Comparison of ENCODE assay signal across 25 cellular contexts in the genomic region with DNA sequence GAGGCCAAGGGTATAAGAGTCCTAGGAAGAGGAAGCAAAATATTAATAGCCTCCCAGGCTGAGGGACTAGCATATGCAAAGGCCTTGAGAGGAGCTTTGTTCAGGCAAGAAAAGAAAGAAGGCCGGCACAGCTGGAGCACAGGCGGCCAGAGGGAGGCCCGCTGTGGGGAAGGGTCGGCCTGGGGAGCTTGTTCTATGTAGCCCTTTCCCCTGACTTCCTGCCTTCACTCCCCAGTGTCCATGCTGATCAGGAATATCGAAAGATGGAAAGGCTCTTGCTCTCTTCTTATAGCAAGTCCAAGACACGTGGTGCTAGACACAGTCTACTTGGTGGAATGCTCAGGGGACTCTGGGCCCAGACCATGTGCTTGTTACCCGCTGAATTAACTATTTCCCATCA. TPM values are rescaled to one million over a fixed set of nuclear protein-coding genes. Genes with fewer than 3 reads are reported as not detected.
A peak's percentile ranks its signal among the peaks of the same experiment; 100 is the strongest.
DNase-seq lines count a peak whose midpoint lies in the region; ATAC-seq and TF ChIP-seq lines count a peak whose summit lies in the region.
"Had no signal": no experiment of that assay in that cellular context is flagged by ENCODE, and none has a peak within 500 bp of the region (broad histone marks: within the 10 kb centered on the region; RNA-seq: fewer than 3 reads in every experiment).

No MANE protein-coding gene starts in this region.

- H3K9ac ChIP-seq in H9 (ENCODE audit: extremely low read depth, insufficient read length, low read length) (no peak overlapping the region), iPS-20b (ENCODE audit: low read depth, low read length) (peak overlapping the region; percentile 51; the same call in 1 of the 2 replicates), neuronal stem cell (ENCODE audit: low read depth, low read length, poor library complexity) (no peak overlapping the region)

- H2BK5ac ChIP-seq in H9 (ENCODE audit: insufficient read length, low read length): no peak overlapping the region
- no peak overlapping the region for H2BK5ac ChIP-seq in neuronal stem cell (ENCODE audit: low read length)

- H3K4me3 Mint-ChIP-seq in H9: no peak overlapping the region; a peak in 1 of 5 replicates
- H3K4me3 Mint-ChIP-seq in activated CD8-positive, alpha-beta T cell treated with anti-CD3 and anti-CD28 coated beads for 36 hours: no peak overlapping the region
- H3K4me3 Mint-ChIP-seq: activated CD4-positive, alpha-beta T cell treated with anti-CD3 and anti-CD28 coated beads, Interleukin-2, amount 10 ng/mL, durations not matched to agents 24 days and 14 days; activated naive CD8-positive, alpha-beta T cell; activated T-cell treated with anti-CD3 and anti-CD28 coated beads, Interleukin-2, amount 50 U/mL, for 24 hours; T-helper 2 cell treated with Interferon-gamma antibody and Interleukin-4, amounts not matched to agents 5 μg/mL and 100 μg/mL, for 36 hours had no signal

- no peaks in the 10 kb centered on the region for H3K23me2 ChIP-seq in H9 (ENCODE audit: insufficient read length, low read depth, low read length, poor library complexity, severe bottlenecking)

- H3K79me2 ChIP-seq in H9 (ENCODE audit: insufficient read depth, low read length): no peaks in the 10 kb centered on the region
- H3K79me2 ChIP-seq: hepatocyte had no signal

- H3K4ac ChIP-seq in H9 (ENCODE audit: low read depth, low read length) (no peak overlapping the region), neuronal stem cell (ENCODE audit: low read length) (no peak overlapping the region)

- peak; percentile 86 for DNase-seq in H9
- no peak for DNase-seq in RWPE1 (ENCODE audit: low spot score)
- no peak for DNase-seq in neuronal stem cell (ENCODE audit: low spot score)
- no peak for DNase-seq in activated CD8-positive, alpha-beta T cell treated with anti-CD3 and anti-CD28 coated beads for 36 hours
- no peak for DNase-seq in A673 (ENCODE audit: low spot score)
- DNase-seq in nucleus accumbens (lab: John Stamatoyannopoulos, UW): no peak
- no peak for DNase-seq in GOT3 (lab: John Stamatoyannopoulos, UW)
- DNase-seq: activated CD4-positive, alpha-beta T cell treated with anti-CD3 and anti-CD28 coated beads, Interleukin-2, amount 10 ng/mL, durations not matched to agents 24 days and 14 days; activated effector memory CD4-positive, alpha-beta T cell treated with anti-CD3 and anti-CD28 coated beads, Interleukin-2, amount 50 U/mL, for 16 hours; activated T-cell treated with anti-CD3 and anti-CD28 coated beads, Interleukin-2, amount 50 U/mL, for 24 hours; C1 segment of cervical spinal cord; gastrocnemius medialis; left lung; NCI-H1417; NCI-H2081 treated with DMSO at 0.1 percent for 48 hours; occipital lobe; Peyer's patch; SIG-M5; stimulated activated CD4-positive, alpha-beta T cell treated with anti-CD3 and anti-CD28 coated beads, Interleukin-15, amount 100 ng/mL, for 24 hours; stimulated activated CD4-positive, alpha-beta T cell treated with anti-CD3 and anti-CD28 coated beads, Interleukin-4, amount 100 ng/mL, for 4 hours had no signal

- peaks cover 26 to 31% of the 10 kb centered on the region in 2 experiments for H3K4me1 Mint-ChIP-seq in H9
- no peaks in the 10 kb centered on the region for H3K4me1 Mint-ChIP-seq in activated CD8-positive, alpha-beta T cell treated with anti-CD3 and anti-CD28 coated beads for 36 hours (ENCODE audit: low read depth)
- H3K4me1 Mint-ChIP-seq: activated CD4-positive, alpha-beta T cell treated with anti-CD3 and anti-CD28 coated beads, Interleukin-2, amount 10 ng/mL, durations not matched to agents 24 days and 14 days had no signal

- H2BK120ac ChIP-seq in H9 (ENCODE audit: low read depth, low read length, poor library complexity, severe bottlenecking) (no peak overlapping the region), neuronal stem cell (ENCODE audit: low read depth, low read length) (no peak overlapping the region)

- H3K27ac Mint-ChIP-seq in H9: peak overlapping the region in 2 of 3 experiments; percentile 42 to 92; a peak in 5 of 7 replicates
- no peak overlapping the region for H3K27ac Mint-ChIP-seq in activated CD8-positive, alpha-beta T cell treated with anti-CD3 and anti-CD28 coated beads for 36 hours
- H3K27ac Mint-ChIP-seq: activated CD4-positive, alpha-beta T cell treated with anti-CD3 and anti-CD28 coated beads, Interleukin-2, amount 10 ng/mL, durations not matched to agents 24 days and 14 days; activated naive CD8-positive, alpha-beta T cell; activated T-cell treated with anti-CD3 and anti-CD28 coated beads, Interleukin-2, amount 50 U/mL, for 24 hours; T-helper 2 cell treated with Interferon-gamma antibody and Interleukin-4, amounts not matched to agents 5 μg/mL and 100 μg/mL, for 36 hours had no signal

- H3K79me1 ChIP-seq in H9 (ENCODE audit: insufficient read depth, low read depth, low read length, poor library complexity, severe bottlenecking) (no peaks in the 10 kb centered on the region), neuronal stem cell (ENCODE audit: low read depth, low read length) (no peaks in the 10 kb centered on the region)

- POLR2A ChIA-PET in RWPE1 (lab: Yijun Ruan, JAX; ENCODE audit: low non-redundant PET) (no interaction called here), A673 (lab: Charles Lee; ENCODE audit: low non-redundant PET) (no interaction called here)
- POLR2A ChIA-PET in activated CD8-positive, alpha-beta T cell treated with anti-CD3 and anti-CD28 coated beads for 36 hours (lab: Charles Lee): no interaction called here

- no peak for ATAC-seq in activated CD8-positive, alpha-beta T cell treated with anti-CD3 and anti-CD28 coated beads for 36 hours
- ATAC-seq: gastrocnemius medialis, left lung had no signal

- H3K9me3 Mint-ChIP-seq in H9: no peaks in the 10 kb centered on the region
- no peaks in the 10 kb centered on the region for H3K9me3 Mint-ChIP-seq in activated CD8-positive, alpha-beta T cell treated with anti-CD3 and anti-CD28 coated beads for 36 hours
- H3K9me3 Mint-ChIP-seq: activated CD4-positive, alpha-beta T cell treated with anti-CD3 and anti-CD28 coated beads, Interleukin-2, amount 10 ng/mL, durations not matched to agents 24 days and 14 days; activated T-cell treated with anti-CD3 and anti-CD28 coated beads, Interleukin-2, amount 50 U/mL, for 24 hours; T-helper 2 cell treated with Interferon-gamma antibody and Interleukin-4, amounts not matched to agents 5 μg/mL and 100 μg/mL, for 36 hours had no signal

- no CpG with 5 or more reads among the region's 7 CpGs for WGBS in H9 (ENCODE audit: extremely low coverage, insufficient read length, low lambda C conversion rate)
- no CpG with 5 or more reads among the region's 7 CpGs for WGBS in neuronal stem cell (ENCODE audit: extremely low coverage in 2 of 2, insufficient read length in 2 of 2, insufficient replicate concordance in 1 of 2), 2 donors

- H3K23ac ChIP-seq in H9 (ENCODE audit: insufficient read length, low read depth, low read length) (no peak overlapping the region), neuronal stem cell (ENCODE audit: low read depth, low read length, poor library complexity) (no peak overlapping the region)

- H3K4me2 ChIP-seq in H9 (ENCODE audit: insufficient read depth, insufficient read length, low read length) (peak overlapping the region; percentile 7), neuronal stem cell (ENCODE audit: insufficient read depth, low read length, poor library complexity, severe bottlenecking) (no peak overlapping the region)
- H3K4me2 ChIP-seq: hepatocyte had no signal

- no peak overlapping the region for H3K14ac ChIP-seq in H9 (ENCODE audit: insufficient read depth, low read length)
- H3K14ac ChIP-seq in neuronal stem cell (ENCODE audit: low read length): no peak overlapping the region

- H4K8ac ChIP-seq in H9 (replicated peaks; ENCODE audit: insufficient read length, low read depth, low read length) (no peak overlapping the region), neuronal stem cell (ENCODE audit: low read depth, low read length) (no peak overlapping the region)

- H3K4me3 ChIP-seq in iPS-20b (ENCODE audit: low read length) (peak overlapping the region; percentile 34; the same call in 1 of the 2 replicates), neuronal stem cell (ENCODE audit: low read length in 2 of 2) (no peak overlapping the region), A673 (ENCODE audit: low read depth, low read length, poor library complexity, severe bottlenecking) (no peak overlapping the region)
- H3K4me3 ChIP-seq: gastrocnemius medialis, hepatocyte, left lung, Peyer's patch, tibial nerve had no signal

- H2BK12ac ChIP-seq in H9 (ENCODE audit: insufficient read length, low read depth, low read length) (no peak overlapping the region), neuronal stem cell (ENCODE audit: low read length) (no peak overlapping the region)

- H3K56ac ChIP-seq in H9 (ENCODE audit: insufficient read length, low read depth, low read length): no peak overlapping the region

- H3K27me3 ChIP-seq in H9 (ENCODE audit: insufficient read depth, low read length) (no peaks in the 10 kb centered on the region), iPS-20b (ENCODE audit: insufficient read depth, low read length) (no peaks in the 10 kb centered on the region), neuronal stem cell (ENCODE audit: control insufficient read depth in 3 of 3, insufficient read depth in 3 of 3, low read depth in 1 of 3, low read length in 3 of 3) (no peaks in the 10 kb centered on the region), A673 (replicated peaks; ENCODE audit: insufficient read depth, low read depth, low read length, poor library complexity) (no peaks in the 10 kb centered on the region)
- H3K27me3 ChIP-seq: gastrocnemius medialis, hepatocyte, left lung, Peyer's patch, tibial nerve had no signal

- H4K91ac ChIP-seq in H9 (ENCODE audit: insufficient read length, low read depth, low read length) (no peak overlapping the region), neuronal stem cell (ENCODE audit: low read depth, low read length, poor library complexity) (no peak overlapping the region)

- no peaks in the 10 kb centered on the region for H3K36me3 ChIP-seq in iPS-20b (ENCODE audit: insufficient read depth, low read depth, low read length)
- H3K36me3 ChIP-seq in neuronal stem cell (replicated peaks in 1 of 2; ENCODE audit: control insufficient read depth in 2 of 2, insufficient read depth in 2 of 2, low read length in 2 of 2): no peaks in the 10 kb centered on the region
- no peaks in the 10 kb centered on the region for H3K36me3 ChIP-seq in A673 (ENCODE audit: insufficient read depth, low read length, poor library complexity, severe bottlenecking)
- H3K36me3 ChIP-seq: gastrocnemius medialis, Peyer's patch had no signal

- no peak overlapping the region for H3K18ac ChIP-seq in H9 (ENCODE audit: insufficient read length, low read depth, low read length)
- no peak overlapping the region for H3K18ac ChIP-seq in neuronal stem cell (ENCODE audit: low read length)

- no peaks in the 10 kb centered on the region for H4K20me1 ChIP-seq in H9 (ENCODE audit: control insufficient read depth, insufficient read depth, insufficient read length)

- H2AK5ac ChIP-seq in H9 (ENCODE audit: insufficient read length, low read length): no peak overlapping the region
- no peak overlapping the region for H2AK5ac ChIP-seq in neuronal stem cell (ENCODE audit: low read depth, low read length)

- CTCF ChIA-PET in RWPE1 (lab: Yijun Ruan, JAX): interaction anchor here (0.6 kb wide), 1 partner anchor 8 kb away, joined by 6 read pairs; no protein-coding TSS in a partner anchor
- CTCF ChIA-PET in activated CD8-positive, alpha-beta T cell treated with anti-CD3 and anti-CD28 coated beads for 36 hours (lab: Charles Lee): no interaction called here
- CTCF ChIA-PET in A673 (lab: Charles Lee): no interaction called here

- TF ChIP-seq CTCF in H9 (conservative IDR thresholded peaks at IDR 0.05) (no peak), RWPE1 (conservative IDR thresholded peaks at IDR 0.05; ENCODE audit: low read depth) (no peak), A673 (conservative IDR thresholded peaks at IDR 0.05; ENCODE audit: low read depth, low read length) (no peak)
- no peak for TF ChIP-seq CTCF in activated CD8-positive, alpha-beta T cell treated with anti-CD3 and anti-CD28 coated beads for 36 hours (IDR thresholded peaks at IDR 0.05)

- peaks cover 13% of the 10 kb centered on the region; the same call in 1 of the 2 replicates for H3K4me1 ChIP-seq in H9 (ENCODE audit: insufficient read depth, low read length)
- peaks cover 27% of the 10 kb centered on the region for H3K4me1 ChIP-seq in iPS-20b (ENCODE audit: insufficient read depth, low read length)
- peaks cover 8 to 16% of the 10 kb centered on the region in 2 donors for H3K4me1 ChIP-seq in neuronal stem cell (ENCODE audit: control insufficient read depth in 2 of 2, insufficient read depth in 1 of 2, low read depth in 1 of 2, low read length in 2 of 2)
- H3K4me1 ChIP-seq in A673 (ENCODE audit: insufficient read depth, low read length, poor library complexity, severe bottlenecking): peaks cover 4% of the 10 kb centered on the region
- H3K4me1 ChIP-seq: gastrocnemius medialis, left lung, Peyer's patch, tibial nerve had no signal

- no peak overlapping the region for H3T11ph ChIP-seq in H9 (ENCODE audit: low read length)

- BruUV-seq in A673 (replicated peaks; lab: Mats Ljungman, UMichigan): no TSS peak

- H2BK15ac ChIP-seq in H9 (ENCODE audit: low read depth, low read length): no peak overlapping the region
- H2BK15ac ChIP-seq in neuronal stem cell (ENCODE audit: low read length): no peak overlapping the region

- no peak overlapping the region for H2BK20ac ChIP-seq in H9 (ENCODE audit: low read depth, low read length, poor library complexity, severe bottlenecking)

- H2AFZ ChIP-seq in H9 (ENCODE audit: low read length) (no peak overlapping the region), neuronal stem cell (ENCODE audit: low read length) (peak overlapping the region; percentile 40)
- H2AFZ ChIP-seq: hepatocyte had no signal

- no peak overlapping the region for H4K5ac ChIP-seq in H9 (ENCODE audit: insufficient read length, low read depth, low read length)

- H3K9me3 ChIP-seq in H9 (ENCODE audit: control insufficient read depth, low read depth, low read length) (no peaks in the 10 kb centered on the region), iPS-20b (ENCODE audit: insufficient read depth, low read depth, low read length) (no peaks in the 10 kb centered on the region), neuronal stem cell (replicated peaks in 1 of 2; ENCODE audit: control insufficient read depth in 2 of 2, insufficient read depth in 1 of 2, low read depth in 1 of 2, low read length in 2 of 2) (no peaks in the 10 kb centered on the region), A673 (ENCODE audit: low read depth, low read length, poor library complexity, severe bottlenecking) (no peaks in the 10 kb centered on the region)
- H3K9me3 ChIP-seq: gastrocnemius medialis, left lung, Peyer's patch, tibial nerve had no signal

- H3K27ac ChIP-seq in H9 (ENCODE audit: insufficient read length, low read depth, low read length) (peak overlapping the region; percentile 15), RWPE1 (peak overlapping the region; percentile 79), iPS-20b (ENCODE audit: low read length) (peak overlapping the region; percentile 48), neuronal stem cell (replicated peaks; ENCODE audit: low read length) (no peak overlapping the region), A673 (ENCODE audit: low read depth, low read length, poor library complexity, severe bottlenecking) (no peak overlapping the region)
- H3K27ac ChIP-seq: gastrocnemius medialis, hepatocyte, left lung, Peyer's patch, tibial nerve had no signal

- peaks cover 7% of the 10 kb centered on the region for H3K27me3 Mint-ChIP-seq in H9 (ENCODE audit: low read depth)
- H3K27me3 Mint-ChIP-seq in activated CD8-positive, alpha-beta T cell treated with anti-CD3 and anti-CD28 coated beads for 36 hours: no peaks in the 10 kb centered on the region
- H3K27me3 Mint-ChIP-seq: activated CD4-positive, alpha-beta T cell treated with anti-CD3 and anti-CD28 coated beads, Interleukin-2, amount 10 ng/mL, durations not matched to agents 24 days and 14 days; activated naive CD8-positive, alpha-beta T cell; activated T-cell treated with anti-CD3 and anti-CD28 coated beads, Interleukin-2, amount 50 U/mL, for 24 hours had no signal

- intact Hi-C loops in activated CD8-positive, alpha-beta T cell treated with anti-CD3 and anti-CD28 coated beads for 36 hours (cut with micrococcal nuclease): no loop called here
- intact Hi-C loops in A673 (cut with micrococcal nuclease; ENCODE audit: unreplicated experiment): no loop called here

- H3K36me3 Mint-ChIP-seq in H9 (ENCODE audit: insufficient read depth in 1 of 3, low read depth in 3 of 3): peaks cover 0 to 2% (median 0%) of the 10 kb centered on the region in 3 experiments; a peak in 1 of 7 replicates
- H3K36me3 Mint-ChIP-seq in activated CD8-positive, alpha-beta T cell treated with anti-CD3 and anti-CD28 coated beads for 36 hours (ENCODE audit: low read depth): peaks cover 1% of the 10 kb centered on the region
- H3K36me3 Mint-ChIP-seq: activated naive CD8-positive, alpha-beta T cell had no signal

RNA-seq across cellular contexts. Expression of a gene that starts 27.4 kb away (rescaled TPM):
- total RNA-seq in H9 (2021): 98.4 and 100 TPM in 2 replicates
- polyA plus RNA-seq in neuronal stem cell (2013, experiment 1 of 2): 2.0 TPM
- polyA plus RNA-seq in neuronal stem cell (2013, experiment 2 of 2): 2.0 TPM
- under 1 TPM; 0.11 to 0.43 TPM for total RNA-seq in activated CD8-positive, alpha-beta T cell treated with anti-CD3 and anti-CD28 coated beads for 36 hours
- total RNA-seq in A673 (2021): 0.49 and 0.72 TPM in 2 replicates

RNA-seq across cellular contexts. Expression of a gene that starts 54.3 kb away (rescaled TPM):
- total RNA-seq in H9 (2021) (168 and 181 TPM in 2 replicates), A673 (2021) (113 and 121 TPM in 2 replicates)
- polyA plus RNA-seq in neuronal stem cell (2013, experiment 1 of 2): 95.4 TPM
- polyA plus RNA-seq in neuronal stem cell (2013, experiment 2 of 2): 91.8 TPM
- total RNA-seq in activated CD8-positive, alpha-beta T cell treated with anti-CD3 and anti-CD28 coated beads for 36 hours: 100 to 1,000 TPM; 111 to 115 TPM

RNA-seq across cellular contexts. Expression of a gene that starts 54.4 kb away (rescaled TPM):
- total RNA-seq in H9 (2021) (94.0 and 96.3 TPM in 2 replicates), A673 (2021) (119 and 146 TPM in 2 replicates)
- polyA plus RNA-seq in neuronal stem cell (2013, experiment 1 of 2): 23.3 TPM
- polyA plus RNA-seq in neuronal stem cell (2013, experiment 2 of 2): 24.2 TPM
- 100 to 1,000 TPM; 112 to 121 TPM for total RNA-seq in activated CD8-positive, alpha-beta T cell treated with anti-CD3 and anti-CD28 coated beads for 36 hours

Comparison
In these comparisons a context has a peak if more than half of its experiments do, and no peak if none do; other contexts are left out.
1. H3K27ac ChIP-seq: peak in H9 (single experiment), RWPE1 (single experiment) and iPS-20b (single experiment); none in neuronal stem cell (single experiment) and A673 (single experiment).
2. RNA of a gene that starts 27.4 kb away (total RNA-seq): 98.4 to 100 TPM in H9; 0.49 to 0.72 TPM in A673 and 0.11 to 0.43 TPM in activated CD8-positive, alpha-beta T cell treated with anti-CD3 and anti-CD28 coated beads for 36 hours; every median in the first group is over 10 times any median in the second.